Comparison of ENCODE assay signal across 1 cellular context in genomic region chr5:170903075-170903474, GRCh38.
TF ChIP-seq lines count a peak whose summit lies in the region.

No MANE protein-coding gene starts in this region.

TF ChIP-seq in WTC11, 78 proteins besides CTCF, POLR2A, EP300 and RAD21 (continued from another document):
- TF ChIP-seq NR2C2 (CRISPR knock-in tag; IDR thresholded peaks at IDR 0.05) (no peak), NFATC4 (CRISPR knock-in tag; IDR thresholded peaks at IDR 0.05) (no peak), FOXP1 (CRISPR knock-in tag; IDR thresholded peaks at IDR 0.05; ENCODE audit: borderline replicate concordance) (no peak), SOX15 (CRISPR knock-in tag; IDR thresholded peaks at IDR 0.05) (no peak), PRDM15 (CRISPR knock-in tag; IDR thresholded peaks at IDR 0.05) (no peak), CREM (CRISPR knock-in tag; IDR thresholded peaks at IDR 0.05) (no peak), E2F4 (CRISPR knock-in tag; IDR thresholded peaks at IDR 0.05; ENCODE audit: borderline replicate concordance, low read depth) (no peak), ZNF263 (CRISPR knock-in tag; IDR thresholded peaks at IDR 0.05; ENCODE audit: low read depth) (no peak), ZNF121 (CRISPR knock-in tag; IDR thresholded peaks at IDR 0.05) (no peak), PRRX2 (CRISPR knock-in tag; IDR thresholded peaks at IDR 0.05) (no peak), HMGA2 (CRISPR knock-in tag; IDR thresholded peaks at IDR 0.05) (no peak), MLX (CRISPR knock-in tag; IDR thresholded peaks at IDR 0.05) (no peak)
- TF ChIP-seq, protein P1, sequence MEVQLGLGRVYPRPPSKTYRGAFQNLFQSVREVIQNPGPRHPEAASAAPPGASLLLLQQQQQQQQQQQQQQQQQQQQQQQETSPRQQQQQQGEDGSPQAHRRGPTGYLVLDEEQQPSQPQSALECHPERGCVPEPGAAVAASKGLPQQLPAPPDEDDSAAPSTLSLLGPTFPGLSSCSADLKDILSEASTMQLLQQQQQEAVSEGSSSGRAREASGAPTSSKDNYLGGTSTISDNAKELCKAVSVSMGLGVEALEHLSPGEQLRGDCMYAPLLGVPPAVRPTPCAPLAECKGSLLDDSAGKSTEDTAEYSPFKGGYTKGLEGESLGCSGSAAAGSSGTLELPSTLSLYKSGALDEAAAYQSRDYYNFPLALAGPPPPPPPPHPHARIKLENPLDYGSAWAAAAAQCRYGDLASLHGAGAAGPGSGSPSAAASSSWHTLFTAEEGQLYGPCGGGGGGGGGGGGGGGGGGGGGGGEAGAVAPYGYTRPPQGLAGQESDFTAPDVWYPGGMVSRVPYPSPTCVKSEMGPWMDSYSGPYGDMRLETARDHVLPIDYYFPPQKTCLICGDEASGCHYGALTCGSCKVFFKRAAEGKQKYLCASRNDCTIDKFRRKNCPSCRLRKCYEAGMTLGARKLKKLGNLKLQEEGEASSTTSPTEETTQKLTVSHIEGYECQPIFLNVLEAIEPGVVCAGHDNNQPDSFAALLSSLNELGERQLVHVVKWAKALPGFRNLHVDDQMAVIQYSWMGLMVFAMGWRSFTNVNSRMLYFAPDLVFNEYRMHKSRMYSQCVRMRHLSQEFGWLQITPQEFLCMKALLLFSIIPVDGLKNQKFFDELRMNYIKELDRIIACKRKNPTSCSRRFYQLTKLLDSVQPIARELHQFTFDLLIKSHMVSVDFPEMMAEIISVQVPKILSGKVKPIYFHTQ (CRISPR knock-in tag; IDR thresholded peaks at IDR 0.05), result no peak
